In genomic region chr4:168880811-168881595, GRCh38 we compare ENCODE assay signal across 8 cellular contexts.
A peak's percentile ranks its signal among the peaks of the same experiment; 100 is the strongest.
DNase-seq lines count a peak whose midpoint lies in the region; ATAC-seq and TF ChIP-seq lines count a peak whose summit lies in the region.

No MANE protein-coding gene starts in this region.

- peaks cover 11% of the 10 kb centered on the region; the same call in 1 of the 2 replicates for H3K4me1 Mint-ChIP-seq in WTC11
- peaks cover 7% of the 10 kb centered on the region for H3K4me1 Mint-ChIP-seq in activated CD8-positive, alpha-beta memory T cell treated with anti-CD3 and anti-CD28 coated beads, Interleukin-2, amount 10 ng/mL, durations not matched to agents 7 days and 5 days
- peaks cover 9% of the 10 kb centered on the region for H3K4me1 Mint-ChIP-seq in activated naive CD4-positive, alpha-beta T cell treated with anti-CD3 and anti-CD28 coated beads, Interleukin-2, amount 10 ng/mL, durations not matched to agents 7 days and 5 days

- H3K27me3 ChIP-seq in rectal smooth muscle tissue (ENCODE audit: control insufficient read depth, insufficient read depth, low read length) (no peaks in the 10 kb centered on the region), PC-9 (ENCODE audit: insufficient read depth, low read depth) (no peaks in the 10 kb centered on the region)

- no peak overlapping the region for H2AFZ ChIP-seq in PC-9

- POLR2A ChIA-PET in WTC11 (lab: Charles Lee), result no interaction called here
- POLR2A ChIA-PET in PC-9 (lab: Charles Lee; ENCODE audit: unreplicated experiment), result no interaction called here

- H3K36me3 ChIP-seq in rectal smooth muscle tissue (ENCODE audit: control insufficient read depth, insufficient read depth, low read length), result peaks cover 3% of the 10 kb centered on the region
- H3K36me3 ChIP-seq in PC-9 (ENCODE audit: low read depth), result peaks cover 11% of the 10 kb centered on the region; the same call in 1 of the 2 replicates

- peak overlapping the region; percentile 40; the same call in 1 of the 2 replicates for H3K27ac Mint-ChIP-seq in WTC11
- no peak overlapping the region for H3K27ac Mint-ChIP-seq in activated CD8-positive, alpha-beta memory T cell treated with anti-CD3 and anti-CD28 coated beads, Interleukin-2, amount 10 ng/mL, durations not matched to agents 7 days and 5 days
- H3K27ac Mint-ChIP-seq in activated naive CD4-positive, alpha-beta T cell treated with anti-CD3 and anti-CD28 coated beads, Interleukin-2, amount 10 ng/mL, durations not matched to agents 7 days and 5 days, result no peak overlapping the region

- H3K36me3 Mint-ChIP-seq in WTC11, result no peaks in the 10 kb centered on the region
- H3K36me3 Mint-ChIP-seq in activated CD8-positive, alpha-beta memory T cell treated with anti-CD3 and anti-CD28 coated beads, Interleukin-2, amount 10 ng/mL, durations not matched to agents 7 days and 5 days, result peaks cover 4% of the 10 kb centered on the region
- H3K36me3 Mint-ChIP-seq in activated naive CD4-positive, alpha-beta T cell treated with anti-CD3 and anti-CD28 coated beads, Interleukin-2, amount 10 ng/mL, durations not matched to agents 7 days and 5 days, result peaks cover 2% of the 10 kb centered on the region

- CTCF ChIA-PET in WTC11 (lab: Charles Lee) (no interaction called here), PC-9 (lab: Charles Lee) (no interaction called here)
- CTCF ChIA-PET in activated CD8-positive, alpha-beta memory T cell treated with anti-CD3 and anti-CD28 coated beads, Interleukin-2, amount 10 ng/mL, durations not matched to agents 7 days and 5 days (lab: Charles Lee), result no interaction called here
- CTCF ChIA-PET in activated naive CD4-positive, alpha-beta T cell treated with anti-CD3 and anti-CD28 coated beads, Interleukin-2, amount 10 ng/mL, durations not matched to agents 7 days and 5 days (lab: Charles Lee), result no interaction called here

- H3K9ac ChIP-seq in rectal smooth muscle tissue (ENCODE audit: low read length), result no peak overlapping the region

- no peak overlapping the region for H3K4me2 ChIP-seq in PC-9

- H3K4me3 ChIP-seq in rectal smooth muscle tissue (ENCODE audit: low read length) (no peak overlapping the region), PC-9 (no peak overlapping the region)

- peak; percentile 64 for ATAC-seq in GM19324 (IDR thresholded peaks at IDR 0.05; ENCODE audit: low FRiP score, unreplicated experiment)
- peak; percentile 59 for ATAC-seq in HG03064 (IDR thresholded peaks at IDR 0.05; ENCODE audit: low read depth, unreplicated experiment)
- ATAC-seq in WTC11, result no peak
- no peak for ATAC-seq in activated CD8-positive, alpha-beta memory T cell treated with anti-CD3 and anti-CD28 coated beads, Interleukin-2, amount 10 ng/mL, durations not matched to agents 7 days and 5 days

- H3K9me3 ChIP-seq in PC-9 (ENCODE audit: insufficient read depth, low read depth), result peaks cover 3% of the 10 kb centered on the region; the same call in 1 of the 2 replicates

- peaks cover 10% of the 10 kb centered on the region; the same call in 1 of the 2 replicates for H3F3A ChIP-seq in PC-9 (ENCODE audit: insufficient read depth, low read depth)

- H3K4me3 Mint-ChIP-seq in WTC11, result no peak overlapping the region
- no peak overlapping the region for H3K4me3 Mint-ChIP-seq in activated CD8-positive, alpha-beta memory T cell treated with anti-CD3 and anti-CD28 coated beads, Interleukin-2, amount 10 ng/mL, durations not matched to agents 7 days and 5 days
- no peak overlapping the region for H3K4me3 Mint-ChIP-seq in activated naive CD4-positive, alpha-beta T cell treated with anti-CD3 and anti-CD28 coated beads, Interleukin-2, amount 10 ng/mL, durations not matched to agents 7 days and 5 days

- no peaks in the 10 kb centered on the region for H3K79me2 ChIP-seq in PC-9 (ENCODE audit: low read depth)

- no peaks in the 10 kb centered on the region for H3K9me3 Mint-ChIP-seq in WTC11
- H3K9me3 Mint-ChIP-seq in activated CD8-positive, alpha-beta memory T cell treated with anti-CD3 and anti-CD28 coated beads, Interleukin-2, amount 10 ng/mL, durations not matched to agents 7 days and 5 days (ENCODE audit: low read depth), result no peaks in the 10 kb centered on the region
- no peaks in the 10 kb centered on the region for H3K9me3 Mint-ChIP-seq in activated naive CD4-positive, alpha-beta T cell treated with anti-CD3 and anti-CD28 coated beads, Interleukin-2, amount 10 ng/mL, durations not matched to agents 7 days and 5 days

- no peaks in the 10 kb centered on the region for H3K9me2 ChIP-seq in PC-9 (ENCODE audit: insufficient read depth)

- TF ChIP-seq CTCF in WTC11 (IDR thresholded peaks at IDR 0.05), result no peak
- TF ChIP-seq CTCF in PC-9 (conservative IDR thresholded peaks at IDR 0.05), result no peak

- no TSS peak for BruUV-seq in PC-9 (replicated peaks; lab: Mats Ljungman, UMichigan)

- intact Hi-C loops in PC-9 (cut with micrococcal nuclease; ENCODE audit: unreplicated experiment), result loop anchor here (5.0 kb wide), 1 partner anchor 294 kb away; no protein-coding TSS in a partner anchor

- H3K27ac ChIP-seq in rectal smooth muscle tissue (ENCODE audit: low read depth, low read length), result peak overlapping the region; percentile 56
- H3K27ac ChIP-seq in PC-9, result no peak overlapping the region

- peaks cover 32% of the 10 kb centered on the region for H3K27me3 Mint-ChIP-seq in WTC11 (ENCODE audit: low read depth)
- H3K27me3 Mint-ChIP-seq in activated CD8-positive, alpha-beta memory T cell treated with anti-CD3 and anti-CD28 coated beads, Interleukin-2, amount 10 ng/mL, durations not matched to agents 7 days and 5 days, result peaks cover 49% of the 10 kb centered on the region
- H3K27me3 Mint-ChIP-seq in activated naive CD4-positive, alpha-beta T cell treated with anti-CD3 and anti-CD28 coated beads, Interleukin-2, amount 10 ng/mL, durations not matched to agents 7 days and 5 days, result peaks cover 48% of the 10 kb centered on the region

- peaks cover 37% of the 10 kb centered on the region for H3K4me1 ChIP-seq in rectal smooth muscle tissue (ENCODE audit: control insufficient read depth, insufficient read depth, low read length)
- H3K4me1 ChIP-seq in PC-9 (replicated peaks; ENCODE audit: insufficient read depth), result peaks cover 8% of the 10 kb centered on the region

- no peaks in the 10 kb centered on the region for H4K20me1 ChIP-seq in PC-9 (ENCODE audit: insufficient read depth)

- DNase-seq in WTC11 (ENCODE audit: low spot score) (no peak), DMS53 treated with DMSO at 0.1 percent for 48 hours (lab: John Stamatoyannopoulos, UW; ENCODE audit: unreplicated experiment) (no peak), PC-9 (no peak)
- no peak for DNase-seq in activated CD8-positive, alpha-beta memory T cell treated with anti-CD3 and anti-CD28 coated beads, Interleukin-2, amount 10 ng/mL, durations not matched to agents 7 days and 5 days
- no peak for DNase-seq in activated naive CD4-positive, alpha-beta T cell treated with anti-CD3 and anti-CD28 coated beads, Interleukin-2, amount 10 ng/mL, durations not matched to agents 7 days and 5 days

TF ChIP-seq in WTC11, 78 proteins besides CTCF, POLR2A, EP300 and RAD21:
- TF ChIP-seq KAT7 (CRISPR knock-in tag; IDR thresholded peaks at IDR 0.05; ENCODE audit: borderline replicate concordance) (no peak), ZNF317 (CRISPR knock-in tag; IDR thresholded peaks at IDR 0.05; ENCODE audit: borderline replicate concordance, low read depth) (no peak), ZNF671 (CRISPR knock-in tag; IDR thresholded peaks at IDR 0.05) (no peak), HMGXB4 (CRISPR knock-in tag; IDR thresholded peaks at IDR 0.05) (no peak), SOX15 (CRISPR knock-in tag; IDR thresholded peaks at IDR 0.05) (no peak), NFE2L1 (CRISPR knock-in tag; IDR thresholded peaks at IDR 0.05) (no peak), ESRRA (CRISPR knock-in tag; IDR thresholded peaks at IDR 0.05; ENCODE audit: borderline replicate concordance) (no peak), SMAD3 (CRISPR knock-in tag; IDR thresholded peaks at IDR 0.05; ENCODE audit: borderline replicate concordance) (no peak), ERG (CRISPR knock-in tag; IDR thresholded peaks at IDR 0.05) (no peak)
TF ChIP-seq in WTC11: peak in this region for 0.

Comparison
In these comparisons a context has a peak if more than half of its experiments do, and no peak if none do; other contexts are left out.
1. ATAC-seq: peak in GM19324 (single experiment) and HG03064 (single experiment); none in WTC11 (single experiment) and activated CD8-positive, alpha-beta memory T cell treated with anti-CD3 and anti-CD28 coated beads, Interleukin-2, amount 10 ng/mL, durations not matched to agents 7 days and 5 days (single experiment).